ENCODE assay signal across 2 cellular contexts in the genomic region with DNA sequence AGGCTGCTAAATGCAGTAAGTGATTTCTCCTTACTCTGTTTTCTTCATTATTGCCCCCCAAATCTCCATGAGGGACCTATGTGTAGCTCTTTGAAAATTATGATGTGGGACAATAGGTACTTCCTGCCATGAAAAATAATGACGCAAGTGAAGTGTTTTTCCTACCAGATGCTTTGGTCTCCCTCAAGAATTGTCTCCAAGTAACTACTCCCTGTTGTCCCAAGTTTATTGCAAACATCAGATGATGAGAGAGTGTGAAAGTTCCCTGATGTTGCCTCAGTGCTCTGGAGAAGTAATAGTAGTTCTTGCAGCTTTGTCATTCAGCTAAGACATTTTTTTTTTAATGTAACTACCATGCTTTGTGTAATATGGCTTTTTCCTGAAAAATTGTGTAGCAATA.
TF ChIP-seq lines count a peak whose summit lies in the region.

No MANE protein-coding gene starts in this region.

TF ChIP-seq in endothelial cell of umbilical vein, 7 proteins besides CTCF, POLR2A, EP300 and RAD21:
- TF ChIP-seq, protein P1, sequence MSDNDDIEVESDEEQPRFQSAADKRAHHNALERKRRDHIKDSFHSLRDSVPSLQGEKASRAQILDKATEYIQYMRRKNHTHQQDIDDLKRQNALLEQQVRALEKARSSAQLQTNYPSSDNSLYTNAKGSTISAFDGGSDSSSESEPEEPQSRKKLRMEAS (IDR thresholded peaks at IDR 0.05; ENCODE audit: insufficient read depth, insufficient read length), result no peak
- no peak for TF ChIP-seq POLR2AphosphoS5 (IDR thresholded peaks at IDR 0.05; ENCODE audit: insufficient read depth, low read depth, low read length)
- peak; percentile 40 for TF ChIP-seq JUN (IDR thresholded peaks at IDR 0.05; ENCODE audit: borderline replicate concordance, insufficient read depth, insufficient read length, low read depth)

TF ChIP-seq in HEK293T, 16 proteins besides CTCF, POLR2A, EP300 and RAD21:
- no peak for TF ChIP-seq FOXA1 (IDR thresholded peaks at IDR 0.05)
- no peak for TF ChIP-seq CTBP1 (IDR thresholded peaks at IDR 0.05; ENCODE audit: borderline replicate concordance)
- no peak for TF ChIP-seq HDGF (IDR thresholded peaks at IDR 0.05; ENCODE audit: borderline replicate concordance)
- TF ChIP-seq ZNF384 (IDR thresholded peaks at IDR 0.05), result no peak
- TF ChIP-seq L3MBTL2 (conservative IDR thresholded peaks at IDR 0.05), result no peak
- TF ChIP-seq TARDBP (IDR thresholded peaks at IDR 0.05), result no peak
- no peak for TF ChIP-seq FOXK2 (IDR thresholded peaks at IDR 0.05)
- TF ChIP-seq PKNOX1 (IDR thresholded peaks at IDR 0.05), result no peak
- no peak for TF ChIP-seq SP1 (IDR thresholded peaks at IDR 0.05)
- no peak for TF ChIP-seq SUZ12 (IDR thresholded peaks at IDR 0.05)
- no peak for TF ChIP-seq FOXM1 (IDR thresholded peaks at IDR 0.05; ENCODE audit: borderline replicate concordance)
